Comparison of ENCODE assay signal across 11 cellular contexts in the genomic region with DNA sequence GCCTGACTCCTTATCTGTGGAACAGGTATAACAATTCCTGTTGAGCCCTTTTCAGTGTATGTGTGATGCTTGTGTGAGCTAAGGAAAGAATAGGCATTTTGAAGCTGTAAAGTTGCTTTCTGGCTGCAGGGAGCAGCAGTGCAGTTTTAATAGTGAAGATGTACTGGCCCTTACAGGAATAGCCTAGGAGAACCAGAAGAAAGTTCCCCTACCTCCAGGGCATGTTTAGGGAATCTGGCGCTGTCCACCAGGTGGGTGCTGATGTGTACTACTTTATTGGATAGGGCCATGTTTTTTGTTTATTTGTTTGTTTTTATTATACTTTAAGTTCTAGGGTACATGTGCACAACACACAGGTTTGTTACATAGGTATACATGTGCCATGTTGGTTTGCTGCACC. TPM values are rescaled to one million over a fixed set of nuclear protein-coding genes. Genes with fewer than 3 reads are reported as not detected.
A peak's percentile ranks its signal among the peaks of the same experiment; 100 is the strongest.
DNase-seq lines count a peak whose midpoint lies in the region; ATAC-seq and TF ChIP-seq lines count a peak whose summit lies in the region.
"Had no signal": no experiment of that assay in that cellular context is flagged by ENCODE, and none has a peak within 500 bp of the region (broad histone marks: within the 10 kb centered on the region; RNA-seq: fewer than 3 reads in every experiment).

No MANE protein-coding gene starts in this region.

- H3K4me3 ChIP-seq in breast epithelium (no peak overlapping the region), fibroblast of the aortic adventitia (ENCODE audit: low read depth, low read length) (no peak overlapping the region), upper lobe of right lung (no peak overlapping the region), heart left ventricle (no peak overlapping the region)
- H3K4me3 ChIP-seq: ovary, vagina had no signal

- no peaks in the 10 kb centered on the region for H3K9me3 Mint-ChIP-seq in MCF 10A (ENCODE audit: unreplicated experiment)

- H3K36me3 ChIP-seq in breast epithelium (no peaks in the 10 kb centered on the region), upper lobe of right lung (no peaks in the 10 kb centered on the region), heart left ventricle (no peaks in the 10 kb centered on the region)
- H3K36me3 ChIP-seq: BE2C, ovary, vagina had no signal

- H3K4me1 Mint-ChIP-seq in MCF 10A (ENCODE audit: insufficient read depth, unreplicated experiment), result peaks cover 44% of the 10 kb centered on the region

- ATAC-seq in upper lobe of right lung (peak; percentile 46), heart left ventricle (no peak)

- H3K27ac ChIP-seq in breast epithelium, result no peak overlapping the region
- H3K27ac ChIP-seq in upper lobe of right lung, result no peak overlapping the region
- H3K27ac ChIP-seq in heart left ventricle, result no peak overlapping the region
- H3K27ac ChIP-seq: ovary, vagina had no signal

- peaks cover 4% of the 10 kb centered on the region for H3K36me3 Mint-ChIP-seq in MCF 10A (ENCODE audit: insufficient read depth, unreplicated experiment)

- POLR2A ChIA-PET in MCF 10A (lab: Yijun Ruan, JAX), result interaction anchor here (0.6 kb wide), 1 partner anchor 46 kb away, joined by 3 read pairs; no protein-coding TSS in a partner anchor

- no peak overlapping the region for H3K27ac Mint-ChIP-seq in MCF 10A (ENCODE audit: low read depth, unreplicated experiment)

- CTCF ChIA-PET in MCF 10A (lab: Yijun Ruan, JAX), result no interaction called here

- DNase-seq in MCF 10A (ENCODE audit: unreplicated experiment) (peak; percentile 51), breast epithelium (ENCODE audit: low spot score in 2 of 2) (no peak), RPMI7951 (ENCODE audit: low read depth) (peak; percentile 28), fibroblast of the aortic adventitia (ENCODE audit: low read depth) (peak; percentile 62), upper lobe of right lung (no peak), NCI-H2196 treated with DMSO at 0.1 percent for 48 hours (lab: John Stamatoyannopoulos, UW; ENCODE audit: unreplicated experiment) (no peak), heart left ventricle (no peak)
- no peak for DNase-seq in activated CD4-positive, alpha-beta T cell treated with anti-CD3 and anti-CD28 coated beads for 1 hour
- DNase-seq: BE2C, ovary had no signal

- H3K27me3 ChIP-seq in breast epithelium (no peaks in the 10 kb centered on the region), upper lobe of right lung (no peaks in the 10 kb centered on the region), heart left ventricle (no peaks in the 10 kb centered on the region)
- H3K27me3 ChIP-seq: BE2C, ovary, vagina had no signal

- no peaks in the 10 kb centered on the region for H3K27me3 Mint-ChIP-seq in MCF 10A (ENCODE audit: insufficient read depth, unreplicated experiment)

- TF ChIP-seq CTCF in MCF 10A (IDR thresholded peaks at IDR 0.05; ENCODE audit: unreplicated experiment) (no peak), breast epithelium (IDR thresholded peaks at IDR 0.05) (no peak), fibroblast of the aortic adventitia (IDR thresholded peaks at IDR 0.05; ENCODE audit: insufficient read depth, low read length) (peak; percentile 24), upper lobe of right lung (IDR thresholded peaks at IDR 0.05) (no peak), heart left ventricle (IDR thresholded peaks at IDR 0.05) (no peak)

- intact Hi-C loops in MCF 10A (cut with micrococcal nuclease) (loop anchor here (5.0 kb wide), 1 partner anchor 37 kb away; no protein-coding TSS in a partner anchor), breast epithelium (cut with DNase I; ENCODE audit: low total_unique reads) (no loop called here), upper lobe of right lung (cut with DNase I) (no loop called here), heart left ventricle (cut with DNase I) (no loop called here)

- 75 to 94% (median 79%) methylated on average over 1 of the region's 1 CpG for WGBS in heart left ventricle, 4 donors

- BruUV-seq in MCF 10A (replicated peaks; lab: Mats Ljungman, UMichigan), result no TSS peak

- H3K9me3 ChIP-seq in breast epithelium (no peaks in the 10 kb centered on the region), upper lobe of right lung (no peaks in the 10 kb centered on the region), heart left ventricle (no peaks in the 10 kb centered on the region)
- H3K9me3 ChIP-seq: BE2C, ovary, vagina had no signal

- no peak overlapping the region for H3K4me3 Mint-ChIP-seq in MCF 10A (ENCODE audit: unreplicated experiment)

- TF ChIP-seq POLR2A in breast epithelium (IDR thresholded peaks at IDR 0.05) (no peak), heart left ventricle (IDR thresholded peaks at IDR 0.05) (no peak)

- no peaks in the 10 kb centered on the region for H3K4me1 ChIP-seq in breast epithelium
- no peaks in the 10 kb centered on the region for H3K4me1 ChIP-seq in upper lobe of right lung
- H3K4me1 ChIP-seq in heart left ventricle, result peaks cover 0 to 29% (median 0%) of the 10 kb centered on the region in 12 donors
- H3K4me1 ChIP-seq: BE2C had no signal

RNA-seq across cellular contexts. Expression of gene BMAL1, which starts 11.5 kb away (rescaled TPM):
- 71.6 and 88.4 TPM in 2 replicates for total RNA-seq in MCF 10A (2022)
- total RNA-seq in breast epithelium, result 10 to 100 TPM; 42.0 to 57.5 (median 48.8) TPM
- 8.8 and 14.2 TPM in 2 replicates for total RNA-seq in RPMI7951 (2014; rRNA removed; shearing (Covaris generic))
- total RNA-seq in fibroblast of the aortic adventitia (ENCODE audit: low replicate concordance), result 5.5 and 6.1 TPM in 2 replicates
- 18.8 TPM for total RNA-seq in upper lobe of right lung
- 10 to 100 TPM in 5 of 9 donors, 1 to 10 TPM in 4; 5.7 to 18.2 (median 11.7) TPM for total RNA-seq in heart left ventricle
- 10 to 100 TPM in 1 of 2 donors, 1 to 10 TPM in 1; 7.4 to 14.7 TPM for polyA plus RNA-seq in heart left ventricle

Comparison
In these comparisons a context has a peak if more than half of its experiments do, and no peak if none do; other contexts are left out.
1. DNase-seq: peak in MCF 10A (single experiment), RPMI7951 (single experiment) and fibroblast of the aortic adventitia (single experiment); none in breast epithelium (0 of 2), upper lobe of right lung (single experiment), NCI-H2196 treated with DMSO at 0.1 percent for 48 hours (single experiment), activated CD4-positive, alpha-beta T cell treated with anti-CD3 and anti-CD28 coated beads for 1 hour (single experiment) and heart left ventricle (0 of 5).